33 cellular contexts compared by ENCODE assay signal in genomic region chr2:120367221-120367620, GRCh38. TPM values are rescaled to one million over a fixed set of nuclear protein-coding genes. Genes with fewer than 3 reads are reported as not detected.
"Had no signal": no experiment of that assay in that cellular context is flagged by ENCODE, and none has a peak within 500 bp of the region (broad histone marks: within the 10 kb centered on the region; RNA-seq: fewer than 3 reads in every experiment).

No MANE protein-coding gene starts in this region.

- H2AFZ ChIP-seq: hepatocyte, parathyroid adenoma had no signal

- H3K4me3 ChIP-seq: adrenal gland, cardiac muscle cell, coronary artery, dorsolateral prefrontal cortex, gastrocnemius medialis, hepatocyte, mucosa of descending colon, stomach, thyroid gland, upper lobe of left lung had no signal

- DNase-seq: activated CD4-positive, alpha-beta memory T cell treated with anti-CD3 and anti-CD28 coated beads for 36 hours; activated CD4-positive, alpha-beta T cell treated with anti-CD3 and anti-CD28 coated beads, Interleukin-2, amount 10 ng/mL, durations not matched to agents 24 days and 14 days; activated CD8-positive, alpha-beta memory T cell treated with anti-CD3 and anti-CD28 coated beads, Interleukin-2, amount 50 U/mL, for 4 hours; activated effector memory CD4-positive, alpha-beta T cell treated with anti-CD3 and anti-CD28 coated beads, Interleukin-2, amount 50 U/mL, for 16 hours; activated naive CD4-positive, alpha-beta T cell treated with anti-CD3 and anti-CD28 coated beads for 36 hours; activated naive CD8-positive, alpha-beta T cell treated with anti-CD3 and anti-CD28 coated beads for 36 hours; activated T-cell treated with anti-CD3 and anti-CD28 coated beads, Interleukin-2, amount 50 U/mL, for 1 hour; adrenal gland; dorsolateral prefrontal cortex; effector memory CD4-positive, alpha-beta T cell; erythroblast; gastrocnemius medialis; islet precursor cell; left ventricle myocardium superior; mucosa of descending colon; nucleus accumbens; stimulated activated CD4-positive, alpha-beta T cell treated with anti-CD3 and anti-CD28 coated beads, Interleukin-15, amount 100 ng/mL, for 24 hours; stimulated activated CD4-positive, alpha-beta T cell treated with anti-CD3 and anti-CD28 coated beads, Interleukin-2, amount 100 ng/mL, for 24 hours; stimulated activated naive B cell treated with anti-CD40 and anti-IgM and Interleukin-4, amounts not matched to agents 10 μg/mL and 1 μg/mL and 100 μg/mL, for 72 hours; stomach; thyroid gland; upper lobe of left lung; WERI-Rb-1 had no signal

- H3K79me2 ChIP-seq: hepatocyte, parathyroid adenoma had no signal

- H3K36me3 Mint-ChIP-seq: activated CD4-positive, alpha-beta memory T cell treated with anti-CD3 and anti-CD28 coated beads for 36 hours; activated naive CD8-positive, alpha-beta T cell treated with anti-CD3 and anti-CD28 coated beads for 36 hours; brain; stimulated activated naive B cell treated with anti-CD40 and anti-IgM and Interleukin-4, amounts not matched to agents 10 μg/mL and 1 μg/mL and 100 μg/mL, for 72 hours had no signal

- H3K36me3 ChIP-seq: adrenal gland, cardiac muscle cell, gastrocnemius medialis, stomach, thyroid gland, upper lobe of left lung, WERI-Rb-1 had no signal

- H3K27me3 Mint-ChIP-seq: activated CD4-positive, alpha-beta memory T cell treated with anti-CD3 and anti-CD28 coated beads for 36 hours; activated naive CD8-positive, alpha-beta T cell treated with anti-CD3 and anti-CD28 coated beads for 36 hours had no signal

- H3K4me1 Mint-ChIP-seq: activated CD4-positive, alpha-beta T cell treated with anti-CD3 and anti-CD28 coated beads, Interleukin-2, amount 10 ng/mL, durations not matched to agents 24 days and 14 days; activated naive CD8-positive, alpha-beta T cell treated with anti-CD3 and anti-CD28 coated beads for 36 hours; nephron; stimulated activated naive B cell treated with anti-CD40 and anti-IgM and Interleukin-4, amounts not matched to agents 10 μg/mL and 1 μg/mL and 100 μg/mL, for 72 hours had no signal

- H3K4me3 Mint-ChIP-seq: activated CD4-positive, alpha-beta memory T cell treated with anti-CD3 and anti-CD28 coated beads for 36 hours; activated CD4-positive, alpha-beta T cell treated with anti-CD3 and anti-CD28 coated beads, Interleukin-2, amount 10 ng/mL, durations not matched to agents 24 days and 14 days; activated naive CD4-positive, alpha-beta T cell treated with anti-CD3 and anti-CD28 coated beads for 36 hours; activated naive CD8-positive, alpha-beta T cell treated with anti-CD3 and anti-CD28 coated beads for 36 hours; activated T-helper 1 cell treated with anti-CD3 and anti-CD28 coated beads, Interleukin-12 subunit alpha, Interleukin-12 subunit beta, Interleukin-2, Interleukin-4 antibody, amounts not matched to agents 30 ng/mL and 10 ng/mL and 1 ng/mL, durations not matched to agents 14 hours and 24 hours and 36 hours; brain; nephron; stimulated activated naive B cell treated with anti-CD40 and anti-IgM and Interleukin-4, amounts not matched to agents 10 μg/mL and 1 μg/mL and 100 μg/mL, for 72 hours had no signal

- H3K4me2 ChIP-seq: hepatocyte had no signal

- H3K9ac ChIP-seq: parathyroid adenoma had no signal

- H3K27ac ChIP-seq: adrenal gland, cardiac muscle cell, coronary artery, dorsolateral prefrontal cortex, gastrocnemius medialis, hepatocyte, parathyroid adenoma, stomach, thyroid gland, upper lobe of left lung, WERI-Rb-1 had no signal

- H3K27ac Mint-ChIP-seq: activated CD4-positive, alpha-beta memory T cell treated with anti-CD3 and anti-CD28 coated beads for 36 hours; activated CD4-positive, alpha-beta T cell treated with anti-CD3 and anti-CD28 coated beads, Interleukin-2, amount 10 ng/mL, durations not matched to agents 24 days and 14 days; activated naive CD4-positive, alpha-beta T cell treated with anti-CD3 and anti-CD28 coated beads for 36 hours; activated naive CD8-positive, alpha-beta T cell treated with anti-CD3 and anti-CD28 coated beads for 36 hours; activated T-helper 1 cell treated with anti-CD3 and anti-CD28 coated beads, Interleukin-12 subunit alpha, Interleukin-12 subunit beta, Interleukin-2, Interleukin-4 antibody, amounts not matched to agents 30 ng/mL and 10 ng/mL and 1 ng/mL, durations not matched to agents 14 hours and 24 hours and 36 hours; nephron had no signal

- H3K9me3 Mint-ChIP-seq: activated CD4-positive, alpha-beta memory T cell treated with anti-CD3 and anti-CD28 coated beads for 36 hours; activated CD4-positive, alpha-beta T cell treated with anti-CD3 and anti-CD28 coated beads, Interleukin-2, amount 10 ng/mL, durations not matched to agents 24 days and 14 days; activated naive CD4-positive, alpha-beta T cell treated with anti-CD3 and anti-CD28 coated beads for 36 hours; activated naive CD8-positive, alpha-beta T cell treated with anti-CD3 and anti-CD28 coated beads for 36 hours; activated T-helper 1 cell treated with anti-CD3 and anti-CD28 coated beads, Interleukin-12 subunit alpha, Interleukin-12 subunit beta, Interleukin-2, Interleukin-4 antibody, amounts not matched to agents 30 ng/mL and 10 ng/mL and 1 ng/mL, durations not matched to agents 14 hours and 24 hours and 36 hours; nephron; stimulated activated naive B cell treated with anti-CD40 and anti-IgM and Interleukin-4, amounts not matched to agents 10 μg/mL and 1 μg/mL and 100 μg/mL, for 72 hours had no signal

- ATAC-seq: activated CD4-positive, CD25-positive, alpha-beta regulatory T cell treated with anti-CD3 and anti-CD28 coated beads, Interleukin-2, amount 50 U/mL, for 24 hours; gastrocnemius medialis; left ventricle myocardium superior; mucosa of descending colon; right cardiac atrium; stimulated activated naive B cell treated with anti-CD40 and anti-IgM and Interleukin-4, amounts not matched to agents 10 μg/mL and 1 μg/mL and 100 μg/mL, for 72 hours had no signal

- H3K27me3 ChIP-seq: adrenal gland, dorsolateral prefrontal cortex, gastrocnemius medialis, hepatocyte, stomach, thyroid gland, upper lobe of left lung had no signal

- H3K4me1 ChIP-seq: adrenal gland, parathyroid adenoma, stomach, thyroid gland, upper lobe of left lung had no signal

- H3K9me3 ChIP-seq: adrenal gland, gastrocnemius medialis, mucosa of descending colon, stomach, thyroid gland, upper lobe of left lung had no signal

RNA-seq across cellular contexts. Expression of gene INHBB, which starts 21.3 kb away (rescaled TPM):
- total RNA-seq: activated CD4-positive, alpha-beta memory T cell treated with anti-CD3 and anti-CD28 coated beads for 36 hours; activated CD4-positive, alpha-beta T cell treated with anti-CD3 and anti-CD28 coated beads, Interleukin-2, amount 10 ng/mL, durations not matched to agents 24 days and 14 days; activated CD8-positive, alpha-beta memory T cell treated with anti-CD3 and anti-CD28 coated beads for 36 hours; activated naive CD4-positive, alpha-beta T cell treated with anti-CD3 and anti-CD28 coated beads for 36 hours; activated naive CD8-positive, alpha-beta T cell treated with anti-CD3 and anti-CD28 coated beads for 36 hours; activated T-helper 1 cell treated with anti-CD3 and anti-CD28 coated beads, Interleukin-12 subunit alpha, Interleukin-12 subunit beta, Interleukin-2, Interleukin-4 antibody, amounts not matched to agents 30 ng/mL and 10 ng/mL and 1 ng/mL, durations not matched to agents 14 hours and 24 hours and 36 hours; cardiac muscle cell had no signal
- polyA plus RNA-seq: cardiac muscle cell had no signal
